1 cellular context compared by ENCODE assay signal in genomic region chr16:28131210-28131609, GRCh38.
TF ChIP-seq lines count a peak whose summit lies in the region.

No MANE protein-coding gene starts in this region.

TF ChIP-seq in liver, 16 proteins besides CTCF, POLR2A, EP300 and RAD21 (continued from another document):
- TF ChIP-seq, protein P1, sequence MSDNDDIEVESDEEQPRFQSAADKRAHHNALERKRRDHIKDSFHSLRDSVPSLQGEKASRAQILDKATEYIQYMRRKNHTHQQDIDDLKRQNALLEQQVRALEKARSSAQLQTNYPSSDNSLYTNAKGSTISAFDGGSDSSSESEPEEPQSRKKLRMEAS (IDR thresholded peaks at IDR 0.05) = no peak
